Comparison of ENCODE assay signal across 18 cellular contexts in the genomic region with DNA sequence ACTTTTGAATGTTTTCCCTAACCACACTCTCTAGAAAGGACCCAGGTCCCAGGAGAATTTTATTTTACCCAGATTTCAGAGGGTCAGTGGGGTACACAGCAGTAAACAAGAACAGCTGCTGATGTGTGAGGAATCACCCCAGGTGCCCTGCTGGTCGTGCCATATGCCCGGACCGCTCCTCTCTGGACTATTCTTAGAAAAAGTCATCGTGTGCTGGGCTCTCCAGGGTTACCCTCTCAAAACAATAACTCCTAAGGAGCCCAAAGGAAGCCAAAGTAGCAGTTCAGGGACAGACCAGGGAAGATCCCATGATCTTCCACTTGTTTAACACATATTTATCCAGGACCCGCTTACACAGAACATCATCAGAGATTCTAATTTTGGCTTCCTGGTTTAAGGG. TPM values are rescaled to one million over a fixed set of nuclear protein-coding genes. Genes with fewer than 3 reads are reported as not detected.
"Had no signal": no experiment of that assay in that cellular context is flagged by ENCODE, and none has a peak within 500 bp of the region (broad histone marks: within the 10 kb centered on the region; RNA-seq: fewer than 3 reads in every experiment).

No MANE protein-coding gene starts in this region.

- DNase-seq: hypothalamus; immature natural killer cell; kidney; left colon; left lung; lower lobe of right lung; mammary epithelial cell; mesenchymal stem cell; naive B cell; natural killer cell; nephron progenitor cell; occipital lobe; right lobe of liver; stimulated activated CD4-positive, alpha-beta T cell treated with anti-CD3 and anti-CD28 coated beads, Interleukin-4, amount 100 ng/mL, for 24 hours; stimulated activated naive CD4-positive, alpha-beta T cell; tibial artery; trophoblast cell; upper lobe of right lung had no signal

RNA-seq across cellular contexts. Expression of gene LRP4, which starts 29.7 kb away (rescaled TPM):
- total RNA-seq: natural killer cell had no signal
